19 cellular contexts compared by ENCODE assay signal in genomic region chr9:124716795-124717194, GRCh38. TPM values are rescaled to one million over a fixed set of nuclear protein-coding genes. Genes with fewer than 3 reads are reported as not detected.
DNase-seq lines count a peak whose midpoint lies in the region; ATAC-seq and TF ChIP-seq lines count a peak whose summit lies in the region.
"Had no signal": no experiment of that assay in that cellular context is flagged by ENCODE, and none has a peak within 500 bp of the region (broad histone marks: within the 10 kb centered on the region; RNA-seq: fewer than 3 reads in every experiment).

No MANE protein-coding gene starts in this region.

- H3K9ac ChIP-seq in PC-3 (ENCODE audit: low read length) (no peak overlapping the region), fibroblast of lung (ENCODE audit: insufficient read depth, low read length) (no peak overlapping the region), trophoblast cell (ENCODE audit: low read length) (no peak overlapping the region)

- H3K27ac ChIP-seq in PC-3 (ENCODE audit: low read length) (no peak overlapping the region), fibroblast of lung (ENCODE audit: insufficient read depth, low read length) (no peak overlapping the region), trophoblast cell (ENCODE audit: low read depth, low read length) (no peak overlapping the region)
- H3K27ac ChIP-seq: ascending aorta, colonic mucosa, prostate gland, SJSA1, vagina had no signal

- H3F3A ChIP-seq in PC-3 (ENCODE audit: low read length, unreplicated experiment) = no peaks in the 10 kb centered on the region

- no peak for TF ChIP-seq CTCF in PC-3 (conservative IDR thresholded peaks at IDR 0.05; ENCODE audit: low read depth, low read length)
- no peak for TF ChIP-seq CTCF in fibroblast of lung (conservative IDR thresholded peaks at IDR 0.05 in 1 of 2, IDR thresholded peaks at IDR 0.05 in 1 of 2; ENCODE audit: low read depth in 1 of 2, low read length in 2 of 2)

- H3K9me2 ChIP-seq in PC-3 (replicated peaks; ENCODE audit: low read length) = no peaks in the 10 kb centered on the region

- H3K79me2 ChIP-seq in PC-3 (ENCODE audit: low read length) = no peaks in the 10 kb centered on the region
- H3K79me2 ChIP-seq in fibroblast of lung (ENCODE audit: control insufficient read depth, insufficient read depth, low read length) = no peaks in the 10 kb centered on the region
- no peaks in the 10 kb centered on the region for H3K79me2 ChIP-seq in trophoblast cell (ENCODE audit: control insufficient read depth, insufficient read depth, low read length, poor library complexity)

- no peak overlapping the region for H3K18ac ChIP-seq in trophoblast cell (ENCODE audit: low read length)

- no peak overlapping the region for H2AK5ac ChIP-seq in trophoblast cell (ENCODE audit: low read length)

- peak overlapping the region; percentile 18; the same call in 1 of the 2 replicates for H3K4me2 ChIP-seq in PC-3 (ENCODE audit: low read length)
- no peak overlapping the region for H3K4me2 ChIP-seq in fibroblast of lung (ENCODE audit: extremely low read depth, insufficient read depth, low read length)
- H3K4me2 ChIP-seq in trophoblast cell (ENCODE audit: low read length) = no peak overlapping the region

- peaks cover 2% of the 10 kb centered on the region for H3K79me1 ChIP-seq in trophoblast cell (ENCODE audit: low read length)

- H3K36me3 ChIP-seq in PC-3 (ENCODE audit: low read depth, low read length) = no peaks in the 10 kb centered on the region; the same call in 1 of the 2 replicates
- H3K36me3 ChIP-seq in fibroblast of lung (ENCODE audit: control insufficient read depth, insufficient read depth, low read length) = no peaks in the 10 kb centered on the region
- H3K36me3 ChIP-seq in trophoblast cell (ENCODE audit: control insufficient read depth in 1 of 2, insufficient read depth in 2 of 2, low read length in 2 of 2) = peaks cover 0 to 1% of the 10 kb centered on the region in 2 experiments
- H3K36me3 ChIP-seq: ascending aorta, colonic mucosa, prostate gland, SJSA1, vagina had no signal

- no peaks in the 10 kb centered on the region for H4K20me1 ChIP-seq in PC-3 (ENCODE audit: low read length)
- H4K20me1 ChIP-seq in fibroblast of lung (ENCODE audit: control insufficient read depth, extremely low read depth, insufficient read depth, low read length) = no peaks in the 10 kb centered on the region

- H4K12ac ChIP-seq in trophoblast cell (ENCODE audit: low read depth, low read length) = no peak overlapping the region

- H3K4ac ChIP-seq in trophoblast cell (ENCODE audit: low read depth, low read length) = no peak overlapping the region

- H3K23ac ChIP-seq in trophoblast cell (ENCODE audit: low read length) = no peak overlapping the region

- H2BK5ac ChIP-seq in trophoblast cell (ENCODE audit: low read depth, low read length, poor library complexity) = no peak overlapping the region

- POLR2A ChIA-PET in PC-3 (lab: Charles Lee; ENCODE audit: unreplicated experiment) = interaction anchor here (0.6 kb wide), 1 partner anchor 84 kb away, joined by 4 read pairs; no protein-coding TSS in a partner anchor

- H2BK120ac ChIP-seq in trophoblast cell (ENCODE audit: insufficient read depth, low read length, poor library complexity) = no peak overlapping the region

- H2AFZ ChIP-seq in PC-3 (ENCODE audit: low read length) = no peak overlapping the region
- no peak overlapping the region for H2AFZ ChIP-seq in fibroblast of lung (ENCODE audit: low read length)
- H2AFZ ChIP-seq in trophoblast cell (ENCODE audit: insufficient read depth, low read length, poor library complexity) = no peak overlapping the region

- no CpG with 5 or more reads among the region's 6 CpGs for WGBS in trophoblast cell (ENCODE audit: extremely low coverage, insufficient coverage, insufficient read length)

- H3K27me3 ChIP-seq in PC-3 (ENCODE audit: low read length) (no peaks in the 10 kb centered on the region), fibroblast of lung (ENCODE audit: control insufficient read depth, insufficient read depth, low read length) (no peaks in the 10 kb centered on the region), trophoblast cell (ENCODE audit: insufficient read depth, low read length) (no peaks in the 10 kb centered on the region)
- H3K27me3 ChIP-seq: ascending aorta, colonic mucosa, SJSA1, vagina had no signal

- CTCF ChIA-PET in PC-3 (lab: Charles Lee) = no interaction called here

- peak; percentile 63 for ATAC-seq in PC-3

- no peak overlapping the region for H4K91ac ChIP-seq in trophoblast cell (ENCODE audit: low read depth, low read length)

- no peak overlapping the region for H2BK12ac ChIP-seq in trophoblast cell (ENCODE audit: low read length)

- H3K4me3 ChIP-seq in PC-3 (ENCODE audit: low read length) (no peak overlapping the region), fibroblast of lung (replicated peaks in 1 of 4; ENCODE audit: control extremely low read depth in 1 of 4, insufficient read depth in 1 of 4, low read depth in 3 of 4, low read length in 4 of 4) (no peak overlapping the region), trophoblast cell (ENCODE audit: low read depth, low read length) (no peak overlapping the region)
- H3K4me3 ChIP-seq: ascending aorta, colonic mucosa, prostate gland, SJSA1, vagina had no signal

- H4K8ac ChIP-seq in trophoblast cell (ENCODE audit: low read depth, low read length) = no peak overlapping the region

- intact Hi-C loops in PC-3 (cut with micrococcal nuclease) = no loop called here

- H3K14ac ChIP-seq in trophoblast cell (ENCODE audit: low read length) = no peak overlapping the region

- peak; percentile 9 to 27 for DNase-seq in activated CD4-positive, alpha-beta T cell treated with anti-CD3 and anti-CD28 coated beads, Interleukin-2, amount 50 U/mL, for 48 hours
- no peak for DNase-seq in activated CD4-positive, alpha-beta T cell treated with anti-CD3 and anti-CD28 coated beads for 4 hours
- DNase-seq in Daoy (ENCODE audit: low read depth) (peak; percentile 28), PC-3 (peak; percentile 62), fibroblast of lung (ENCODE audit: low read depth in 2 of 2) (peak; percentile 57 to 75), NCI-H146 treated with DMSO at 0.1 percent for 48 hours (lab: John Stamatoyannopoulos, UW; ENCODE audit: unreplicated experiment) (no peak), trophoblast cell (no peak), NCI-H446 (lab: John Stamatoyannopoulos, UW) (no peak)
- DNase-seq: activated CD4-positive, alpha-beta T cell treated with anti-CD3 and anti-CD28 coated beads, Interleukin-2, amount 10 ng/mL, durations not matched to agents 7 days and 5 days; colonic mucosa; Karpas-422; mesendoderm; NCI-H1694 treated with DMSO at 0.1 percent for 48 hours; NCI-H446 treated with DMSO at 0.1 percent for 48 hours; T1000 had no signal

- H3K9me3 ChIP-seq in PC-3 (ENCODE audit: low read length) (no peaks in the 10 kb centered on the region), fibroblast of lung (ENCODE audit: control insufficient read depth, insufficient read depth, low read depth, low read length) (no peaks in the 10 kb centered on the region), trophoblast cell (ENCODE audit: insufficient read depth, low read depth, low read length) (no peaks in the 10 kb centered on the region)
- H3K9me3 ChIP-seq: ascending aorta, colonic mucosa, prostate gland, SJSA1, vagina had no signal

- H3K4me1 ChIP-seq in PC-3 (ENCODE audit: insufficient read depth, low read length) (peaks cover 13% of the 10 kb centered on the region; the same call in 1 of the 2 replicates), fibroblast of lung (ENCODE audit: control insufficient read depth, extremely low read depth, insufficient read depth, low read length) (peaks cover 3% of the 10 kb centered on the region), trophoblast cell (ENCODE audit: control insufficient read depth in 1 of 2, insufficient read depth in 2 of 2, low read length in 2 of 2) (no peaks in the 10 kb centered on the region)
- H3K4me1 ChIP-seq: ascending aorta, colonic mucosa, prostate gland, vagina had no signal

- BruUV-seq in PC-3 (replicated peaks; lab: Mats Ljungman, UMichigan) = no TSS peak

RNA-seq across cellular contexts. Expression of gene NR6A1, which starts 54.3 kb away (rescaled TPM):
- total RNA-seq in Daoy (2014; rRNA removed; shearing (Covaris generic)) = 1.3 and 5.1 TPM in 2 replicates
- total RNA-seq in PC-3 (2014; rRNA removed) (0.77 and 1.6 TPM in 2 replicates), fibroblast of lung (0.26 and 0.50 TPM in 2 replicates)
- polyA plus RNA-seq in fibroblast of lung = 0.07 and 0.25 TPM in 2 replicates
- polyA plus RNA-seq in fibroblast of lung (2012) = 0.07 and 0.33 TPM in 2 replicates
- polyA minus RNA-seq in fibroblast of lung (ENCODE audit: low replicate concordance) = 0.08 and 0.22 TPM in 2 replicates
- polyA plus RNA-seq in trophoblast cell (2013) = 27.5 and 27.6 TPM in 2 replicates

Comparison
In these comparisons a context has a peak if more than half of its experiments do, and no peak if none do; other contexts are left out.
1. DNase-seq: peak in activated CD4-positive, alpha-beta T cell treated with anti-CD3 and anti-CD28 coated beads, Interleukin-2, amount 50 U/mL, for 48 hours (2 of 2), Daoy (single experiment), PC-3 (single experiment) and fibroblast of lung (2 of 2); none in activated CD4-positive, alpha-beta T cell treated with anti-CD3 and anti-CD28 coated beads for 4 hours (0 of 2), NCI-H146 treated with DMSO at 0.1 percent for 48 hours (single experiment), trophoblast cell (0 of 2) and NCI-H446 (0 of 2).